Comparison of ENCODE assay signal across 1 cellular context in the genomic region with DNA sequence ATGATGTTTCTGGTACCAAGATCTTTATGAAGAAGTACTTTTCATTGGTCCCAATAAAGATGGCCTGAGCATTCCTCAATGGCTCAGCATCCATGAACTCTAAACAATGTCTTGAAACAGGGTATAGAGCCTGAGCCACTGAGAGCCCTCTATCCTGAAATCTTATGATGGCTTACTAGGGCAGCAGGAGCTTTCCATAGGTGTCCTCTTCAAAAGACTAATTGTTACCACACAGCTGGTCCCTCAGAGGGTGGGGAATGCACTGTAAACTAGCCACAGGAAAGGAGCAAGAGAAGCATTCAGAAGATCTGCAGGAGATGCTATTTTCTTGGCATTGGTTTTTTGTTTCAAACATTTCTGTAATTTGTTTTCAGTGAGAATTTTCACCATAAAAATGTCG.
TF ChIP-seq lines count a peak whose summit lies in the region.

No MANE protein-coding gene starts in this region.

TF ChIP-seq in GM23338, 12 proteins besides CTCF, POLR2A, EP300 and RAD21:
- TF ChIP-seq NANOG (IDR thresholded peaks at IDR 0.05; ENCODE audit: borderline replicate concordance), result no peak
- TF ChIP-seq CREB1 (CRISPR knock-in tag; IDR thresholded peaks at IDR 0.05; ENCODE audit: low read depth), result no peak
- TF ChIP-seq JUNB (IDR thresholded peaks at IDR 0.05; ENCODE audit: unreplicated experiment), result no peak
- TF ChIP-seq, protein P1, sequence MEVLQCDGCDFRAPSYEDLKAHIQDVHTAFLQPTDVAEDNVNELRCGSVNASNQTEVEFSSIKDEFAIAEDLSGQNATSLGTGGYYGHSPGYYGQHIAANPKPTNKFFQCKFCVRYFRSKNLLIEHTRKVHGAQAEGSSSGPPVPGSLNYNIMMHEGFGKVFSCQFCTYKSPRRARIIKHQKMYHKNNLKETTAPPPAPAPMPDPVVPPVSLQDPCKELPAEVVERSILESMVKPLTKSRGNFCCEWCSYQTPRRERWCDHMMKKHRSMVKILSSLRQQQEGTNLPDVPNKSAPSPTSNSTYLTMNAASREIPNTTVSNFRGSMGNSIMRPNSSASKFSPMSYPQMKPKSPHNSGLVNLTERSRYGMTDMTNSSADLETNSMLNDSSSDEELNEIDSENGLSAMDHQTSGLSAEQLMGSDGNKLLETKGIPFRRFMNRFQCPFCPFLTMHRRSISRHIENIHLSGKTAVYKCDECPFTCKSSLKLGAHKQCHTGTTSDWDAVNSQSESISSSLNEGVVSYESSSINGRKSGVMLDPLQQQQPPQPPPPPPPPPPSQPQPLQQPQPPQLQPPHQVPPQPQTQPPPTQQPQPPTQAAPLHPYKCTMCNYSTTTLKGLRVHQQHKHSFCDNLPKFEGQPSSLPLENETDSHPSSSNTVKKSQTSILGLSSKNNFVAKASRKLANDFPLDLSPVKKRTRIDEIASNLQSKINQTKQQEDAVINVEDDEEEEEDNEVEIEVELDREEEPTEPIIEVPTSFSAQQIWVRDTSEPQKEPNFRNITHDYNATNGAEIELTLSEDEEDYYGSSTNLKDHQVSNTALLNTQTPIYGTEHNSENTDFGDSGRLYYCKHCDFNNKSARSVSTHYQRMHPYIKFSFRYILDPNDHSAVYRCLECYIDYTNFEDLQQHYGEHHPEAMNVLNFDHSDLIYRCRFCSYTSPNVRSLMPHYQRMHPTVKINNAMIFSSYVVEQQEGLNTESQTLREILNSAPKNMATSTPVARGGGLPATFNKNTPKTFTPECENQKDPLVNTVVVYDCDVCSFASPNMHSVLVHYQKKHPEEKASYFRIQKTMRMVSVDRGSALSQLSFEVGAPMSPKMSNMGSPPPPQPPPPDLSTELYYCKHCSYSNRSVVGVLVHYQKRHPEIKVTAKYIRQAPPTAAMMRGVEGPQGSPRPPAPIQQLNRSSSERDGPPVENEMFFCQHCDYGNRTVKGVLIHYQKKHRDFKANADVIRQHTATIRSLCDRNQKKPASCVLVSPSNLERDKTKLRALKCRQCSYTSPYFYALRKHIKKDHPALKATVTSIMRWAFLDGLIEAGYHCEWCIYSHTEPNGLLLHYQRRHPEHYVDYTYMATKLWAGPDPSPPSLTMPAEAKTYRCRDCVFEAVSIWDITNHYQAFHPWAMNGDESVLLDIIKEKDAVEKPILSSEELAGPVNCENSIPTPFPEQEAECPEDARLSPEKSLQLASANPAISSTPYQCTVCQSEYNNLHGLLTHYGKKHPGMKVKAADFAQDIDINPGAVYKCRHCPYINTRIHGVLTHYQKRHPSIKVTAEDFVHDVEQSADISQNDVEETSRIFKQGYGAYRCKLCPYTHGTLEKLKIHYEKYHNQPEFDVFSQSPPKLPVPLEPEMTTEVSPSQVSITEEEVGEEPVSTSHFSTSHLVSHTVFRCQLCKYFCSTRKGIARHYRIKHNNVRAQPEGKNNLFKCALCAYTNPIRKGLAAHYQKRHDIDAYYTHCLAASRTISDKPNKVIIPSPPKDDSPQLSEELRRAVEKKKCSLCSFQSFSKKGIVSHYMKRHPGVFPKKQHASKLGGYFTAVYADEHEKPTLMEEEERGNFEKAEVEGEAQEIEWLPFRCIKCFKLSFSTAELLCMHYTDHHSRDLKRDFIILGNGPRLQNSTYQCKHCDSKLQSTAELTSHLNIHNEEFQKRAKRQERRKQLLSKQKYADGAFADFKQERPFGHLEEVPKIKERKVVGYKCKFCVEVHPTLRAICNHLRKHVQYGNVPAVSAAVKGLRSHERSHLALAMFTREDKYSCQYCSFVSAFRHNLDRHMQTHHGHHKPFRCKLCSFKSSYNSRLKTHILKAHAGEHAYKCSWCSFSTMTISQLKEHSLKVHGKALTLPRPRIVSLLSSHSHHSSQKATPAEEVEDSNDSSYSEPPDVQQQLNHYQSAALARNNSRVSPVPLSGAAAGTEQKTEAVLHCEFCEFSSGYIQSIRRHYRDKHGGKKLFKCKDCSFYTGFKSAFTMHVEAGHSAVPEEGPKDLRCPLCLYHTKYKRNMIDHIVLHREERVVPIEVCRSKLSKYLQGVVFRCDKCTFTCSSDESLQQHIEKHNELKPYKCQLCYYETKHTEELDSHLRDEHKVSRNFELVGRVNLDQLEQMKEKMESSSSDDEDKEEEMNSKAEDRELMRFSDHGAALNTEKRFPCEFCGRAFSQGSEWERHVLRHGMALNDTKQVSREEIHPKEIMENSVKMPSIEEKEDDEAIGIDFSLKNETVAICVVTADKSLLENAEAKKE (CRISPR knock-in tag; IDR thresholded peaks at IDR 0.05), result 0 out of 2 replicates have a peak, but pooled peaks have one; percentile 23
- no peak for TF ChIP-seq ZNF331 (CRISPR knock-in tag; IDR thresholded peaks at IDR 0.05; ENCODE audit: low read depth)
